ENCODE assay signal across 8 cellular contexts in the genomic region with DNA sequence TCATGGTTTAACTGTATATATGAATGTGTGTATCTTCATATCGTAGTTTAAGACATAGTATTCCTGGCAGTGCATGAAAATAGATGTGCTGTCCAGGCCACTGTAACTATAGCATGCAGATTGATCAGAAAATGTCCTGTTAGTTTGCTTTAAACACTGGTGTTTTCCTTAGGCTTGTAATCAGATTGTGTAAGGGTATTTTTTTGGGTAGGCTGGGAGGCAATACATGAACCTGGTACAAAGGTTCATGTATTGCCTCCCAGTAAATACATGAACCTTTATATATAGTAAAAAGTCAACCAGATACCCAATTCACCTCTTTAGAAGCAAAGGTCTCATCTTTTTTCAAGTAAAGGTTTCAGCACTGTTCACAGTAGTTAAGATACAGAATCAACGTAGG. TPM values are rescaled to one million over a fixed set of nuclear protein-coding genes. Genes with fewer than 3 reads are reported as not detected.
DNase-seq lines count a peak whose midpoint lies in the region; ATAC-seq and TF ChIP-seq lines count a peak whose summit lies in the region.

No MANE protein-coding gene starts in this region.

- no peak for ATAC-seq in HG02763 (IDR thresholded peaks at IDR 0.05; ENCODE audit: unreplicated experiment)
- no peak for ATAC-seq in HG02852 (IDR thresholded peaks at IDR 0.05; ENCODE audit: unreplicated experiment)
- no peak for ATAC-seq in GM21367 (IDR thresholded peaks at IDR 0.05; ENCODE audit: unreplicated experiment)

- CTCF ChIA-PET in Caco-2 (lab: Charles Lee), result no interaction called here
- CTCF ChIA-PET in OCI-LY7 (lab: Charles Lee; ENCODE audit: unreplicated experiment), result no interaction called here

- H3K27me3 Mint-ChIP-seq in Caco-2 (ENCODE audit: insufficient read depth, unreplicated experiment), result no peaks in the 10 kb centered on the region
- peaks cover 13% of the 10 kb centered on the region for H3K27me3 Mint-ChIP-seq in endothelial cell (ENCODE audit: unreplicated experiment)

- H3K27ac ChIP-seq in OCI-LY7 (ENCODE audit: low read depth, low read length, poor library complexity, severe bottlenecking) (no peak overlapping the region), ovary (no peak overlapping the region)

- no peaks in the 10 kb centered on the region for H4K20me1 ChIP-seq in OCI-LY7 (ENCODE audit: insufficient read depth, low read length)

- no peak for TF ChIP-seq POLR2A in ovary (IDR thresholded peaks at IDR 0.05)

- H3K4me3 ChIP-seq in Caco-2 (ENCODE audit: low read depth, low read length) (peak overlapping the region; percentile 71), OCI-LY7 (ENCODE audit: low read depth, low read length, poor library complexity, severe bottlenecking) (peak overlapping the region; percentile 84), ovary (peak overlapping the region; percentile 91)

- peak overlapping the region; percentile 98 for H3K27ac Mint-ChIP-seq in Caco-2 (ENCODE audit: unreplicated experiment)
- peak overlapping the region; percentile 100 for H3K27ac Mint-ChIP-seq in endothelial cell (ENCODE audit: unreplicated experiment)

- POLR2A ChIA-PET in Caco-2 (lab: Charles Lee), result interaction anchor here (0.6 kb wide), 1 partner anchor 45 kb away, joined by 4 read pairs; a partner anchor contains a TSS
- POLR2A ChIA-PET in OCI-LY7 (lab: Charles Lee), result interaction anchor here (0.6 to 1.0 kb wide), 2 partner anchors 18 to 45 kb away, joined by 3 read pairs; a partner anchor contains a TSS

- H2AFZ ChIP-seq in OCI-LY7 (ENCODE audit: low read length), result no peak overlapping the region

- H3K4me2 ChIP-seq in OCI-LY7 (ENCODE audit: low read length), result peak overlapping the region; percentile 70

- no peaks in the 10 kb centered on the region for H3K27me3 ChIP-seq in Caco-2 (replicated peaks; ENCODE audit: control insufficient read depth, insufficient read depth, low read length)
- H3K27me3 ChIP-seq in ovary, result no peaks in the 10 kb centered on the region

- no peak for TF ChIP-seq EP300 in ovary (IDR thresholded peaks at IDR 0.05)

- H3K9me2 ChIP-seq in OCI-LY7 (ENCODE audit: insufficient read depth, low read length), result no peaks in the 10 kb centered on the region

- BruUV-seq in Caco-2 (replicated peaks; lab: Mats Ljungman, UMichigan) (no TSS peak), OCI-LY7 (replicated peaks; lab: Mats Ljungman, UMichigan) (no TSS peak)

- peaks cover 31% of the 10 kb centered on the region for H3K36me3 Mint-ChIP-seq in Caco-2 (ENCODE audit: insufficient read depth, unreplicated experiment)
- peaks cover 11% of the 10 kb centered on the region for H3K36me3 Mint-ChIP-seq in endothelial cell (ENCODE audit: low read depth, unreplicated experiment)

- peaks cover 47% of the 10 kb centered on the region for H3K79me2 ChIP-seq in OCI-LY7 (ENCODE audit: insufficient read depth, low read depth, low read length)

- no peaks in the 10 kb centered on the region for H3K9me3 Mint-ChIP-seq in Caco-2 (ENCODE audit: unreplicated experiment)
- H3K9me3 Mint-ChIP-seq in endothelial cell (ENCODE audit: unreplicated experiment), result no peaks in the 10 kb centered on the region

- DNase-seq in Caco-2, result no peak
- DNase-seq in OCI-LY7 (ENCODE audit: low spot score), result no peak
- no peak for DNase-seq in endothelial cell (ENCODE audit: low spot score)
- no peak for DNase-seq in ovary
- no peak for DNase-seq in NCI-H748 treated with DMSO at 0.1 percent for 48 hours (lab: John Stamatoyannopoulos, UW)

- intact Hi-C loops in Caco-2 (cut with micrococcal nuclease; ENCODE audit: unreplicated experiment), result loop anchor here (10.0 kb wide), 1 partner anchor 250 kb away; a partner anchor contains a TSS
- intact Hi-C loops in OCI-LY7 (cut with micrococcal nuclease; ENCODE audit: unreplicated experiment), result loop anchor here (5.0 kb wide), 1 partner anchor 252 kb away; a partner anchor contains a TSS
- intact Hi-C loops in ovary (cut with DNase I), result loop anchor here in 2 of 4 donors (5.0 kb wide), 1 partner anchor 42 kb away; a partner anchor contains a TSS

- peak overlapping the region; percentile 92 for H3K4me3 Mint-ChIP-seq in Caco-2 (ENCODE audit: unreplicated experiment)
- peak overlapping the region; percentile 100 for H3K4me3 Mint-ChIP-seq in endothelial cell (ENCODE audit: unreplicated experiment)

- 57 to 76% (median 63%) methylated on average over 2 of the region's 2 CpGs for WGBS in ovary, 3 donors

- H3K36me3 ChIP-seq in Caco-2 (ENCODE audit: control insufficient read depth, insufficient read depth, low read length) (no peaks in the 10 kb centered on the region), OCI-LY7 (ENCODE audit: insufficient read depth, low read length) (peaks cover 14% of the 10 kb centered on the region), ovary (no peaks in the 10 kb centered on the region)

- peaks cover 27% of the 10 kb centered on the region for H3K4me1 Mint-ChIP-seq in Caco-2 (ENCODE audit: low read depth, unreplicated experiment)
- peaks cover 22% of the 10 kb centered on the region for H3K4me1 Mint-ChIP-seq in endothelial cell (ENCODE audit: unreplicated experiment)

- H3K9me3 ChIP-seq in Caco-2, result no peaks in the 10 kb centered on the region; the same call in 1 of the 2 replicates
- no peaks in the 10 kb centered on the region for H3K9me3 ChIP-seq in OCI-LY7 (ENCODE audit: low read length)
- H3K9me3 ChIP-seq in ovary, result no peaks in the 10 kb centered on the region

- peaks cover 19% of the 10 kb centered on the region for H3K4me1 ChIP-seq in Caco-2
- peaks cover 17% of the 10 kb centered on the region for H3K4me1 ChIP-seq in OCI-LY7 (ENCODE audit: insufficient read depth, low read length, poor library complexity, severe bottlenecking)
- H3K4me1 ChIP-seq in ovary (ENCODE audit: insufficient read depth), result peaks cover 3% of the 10 kb centered on the region

- no peak for TF ChIP-seq CTCF in Caco-2 (IDR thresholded peaks at IDR 0.05; ENCODE audit: insufficient read depth in 1 of 2, low read depth in 1 of 2, low read length in 1 of 2, severe bottlenecking in 1 of 2, unreplicated experiment in 1 of 2)
- TF ChIP-seq CTCF in OCI-LY7 (conservative IDR thresholded peaks at IDR 0.05; ENCODE audit: low read length), result no peak
- TF ChIP-seq CTCF in endothelial cell (IDR thresholded peaks at IDR 0.05; ENCODE audit: unreplicated experiment), result no peak
- TF ChIP-seq CTCF in ovary (IDR thresholded peaks at IDR 0.05), result no peak

RNA-seq across cellular contexts. Expression of a gene that starts 1.6 kb away (rescaled TPM):
- total RNA-seq in Caco-2 (2022) (22.5 and 25.0 TPM in 2 replicates), OCI-LY7 (2022) (12.2 and 13.5 TPM in 2 replicates), endothelial cell (ENCODE audit: unreplicated experiment) (22.1 TPM), ovary (10 to 100 TPM; 16.4 to 23.1 (median 18.4) TPM)
- total RNA-seq in OCI-LY7 (2014; rRNA removed; shearing (Covaris generic)), result 4.5 and 5.0 TPM in 2 replicates
- 10 to 100 TPM; 12.8 to 16.0 TPM for polyA plus RNA-seq in ovary

RNA-seq across cellular contexts. Expression of a gene that starts 20.1 kb away (rescaled TPM):
- total RNA-seq in Caco-2 (2022) (273 and 274 TPM in 2 replicates), OCI-LY7 (2022) (268 and 298 TPM in 2 replicates), endothelial cell (ENCODE audit: unreplicated experiment) (401 TPM), ovary (100 to 1,000 TPM; 190 to 336 (median 245) TPM)
- total RNA-seq in OCI-LY7 (2014; rRNA removed; shearing (Covaris generic)), result 162 and 198 TPM in 2 replicates
- polyA plus RNA-seq in ovary, result 100 to 1,000 TPM; 189 to 245 TPM

RNA-seq across cellular contexts. Expression of a gene that starts 44.7 kb away (rescaled TPM):
- 877 and 933 TPM in 2 replicates for total RNA-seq in Caco-2 (2022)
- total RNA-seq in OCI-LY7 (2014; rRNA removed; shearing (Covaris generic)), result 370 and 405 TPM in 2 replicates
- 599 and 702 TPM in 2 replicates for total RNA-seq in OCI-LY7 (2022)
- total RNA-seq in endothelial cell (ENCODE audit: unreplicated experiment), result 212 TPM
- total RNA-seq in ovary, result 100 to 1,000 TPM; 146 to 289 (median 192) TPM
- polyA plus RNA-seq in ovary, result 100 to 1,000 TPM; 153 to 343 TPM

RNA-seq across cellular contexts. Expression of a gene that starts 45.3 kb away (rescaled TPM):
- total RNA-seq in Caco-2 (2022) (340 and 373 TPM in 2 replicates), OCI-LY7 (2022) (219 and 259 TPM in 2 replicates), endothelial cell (ENCODE audit: unreplicated experiment) (73.6 TPM), ovary (100 to 1,000 TPM in 1 of 7 donors, 10 to 100 TPM in 6; 57.8 to 110 (median 69.5) TPM)
- total RNA-seq in OCI-LY7 (2014; rRNA removed; shearing (Covaris generic)), result 189 and 314 TPM in 2 replicates
- polyA plus RNA-seq in ovary, result 100 to 1,000 TPM in 1 of 2 donors, 10 to 100 TPM in 1; 67.2 to 128 TPM
